In genomic region chr2:66509326-66509811, GRCh38 we compare ENCODE assay signal across 13 cellular contexts.
DNase-seq lines count a peak whose midpoint lies in the region; ATAC-seq and TF ChIP-seq lines count a peak whose summit lies in the region.
"Had no signal": no experiment of that assay in that cellular context is flagged by ENCODE, and none has a peak within 500 bp of the region (broad histone marks: within the 10 kb centered on the region; RNA-seq: fewer than 3 reads in every experiment).

No MANE protein-coding gene starts in this region.

- no peaks in the 10 kb centered on the region for H3K27me3 ChIP-seq in sigmoid colon
- H3K27me3 ChIP-seq in stomach: no peaks in the 10 kb centered on the region
- H3K27me3 ChIP-seq: tibial artery had no signal

- peak overlapping the region; percentile 53 for H3K27ac Mint-ChIP-seq in glutamatergic neuron (ENCODE audit: unreplicated experiment)
- H3K27ac Mint-ChIP-seq: activated CD4-positive, alpha-beta memory T cell treated with anti-CD3 and anti-CD28 coated beads, Interleukin-2, amount 10 ng/mL, durations not matched to agents 7 days and 5 days; IgD-negative memory B cell had no signal

- 77 to 86% methylated on average over 1 of the region's 1 CpG for WGBS in sigmoid colon, 2 donors
- 56 to 90% (median 85%) methylated on average over 1 of the region's 1 CpG for WGBS in stomach, 5 donors

- H3K9me3 ChIP-seq in sigmoid colon: no peaks in the 10 kb centered on the region
- no peaks in the 10 kb centered on the region for H3K9me3 ChIP-seq in stomach
- H3K9me3 ChIP-seq: tibial artery had no signal

- H3K4me1 Mint-ChIP-seq in glutamatergic neuron (ENCODE audit: low read depth, unreplicated experiment): peaks cover 25% of the 10 kb centered on the region
- H3K4me1 Mint-ChIP-seq: activated CD4-positive, alpha-beta memory T cell treated with anti-CD3 and anti-CD28 coated beads, Interleukin-2, amount 10 ng/mL, durations not matched to agents 7 days and 5 days had no signal

- peaks cover 2% of the 10 kb centered on the region for H3K27me3 Mint-ChIP-seq in glutamatergic neuron (ENCODE audit: unreplicated experiment)
- H3K27me3 Mint-ChIP-seq: activated CD4-positive, alpha-beta memory T cell treated with anti-CD3 and anti-CD28 coated beads, Interleukin-2, amount 10 ng/mL, durations not matched to agents 7 days and 5 days had no signal

- H3K9me3 Mint-ChIP-seq in glutamatergic neuron (ENCODE audit: unreplicated experiment): peaks cover 2% of the 10 kb centered on the region
- H3K9me3 Mint-ChIP-seq: activated CD4-positive, alpha-beta memory T cell treated with anti-CD3 and anti-CD28 coated beads, Interleukin-2, amount 10 ng/mL, durations not matched to agents 7 days and 5 days; IgD-negative memory B cell had no signal

- TF ChIP-seq EP300 in sigmoid colon (IDR thresholded peaks at IDR 0.05): no peak
- TF ChIP-seq EP300 in stomach (IDR thresholded peaks at IDR 0.05): no peak

- DNase-seq in DMS79 treated with DMSO at 0.1 percent for 48 hours (lab: John Stamatoyannopoulos, UW): peak; percentile 16
- no peak for DNase-seq in DMS79 (lab: John Stamatoyannopoulos, UW)
- peak; percentile 9 for DNase-seq in T1000 (lab: John Stamatoyannopoulos, UW)
- no peak for DNase-seq in glutamatergic neuron
- no peak for DNase-seq in sigmoid colon
- no peak for DNase-seq in stomach
- DNase-seq in globus pallidus (ENCODE audit: low spot score): no peak
- DNase-seq: activated CD4-positive, alpha-beta memory T cell treated with anti-CD3 and anti-CD28 coated beads, Interleukin-2, amount 10 ng/mL, durations not matched to agents 7 days and 5 days; activated naive CD4-positive, alpha-beta T cell treated with Interleukin-2 at 50 U/mL for 16 hours; tibial artery had no signal

- TF ChIP-seq CTCF in glutamatergic neuron (IDR thresholded peaks at IDR 0.05; ENCODE audit: partially characterized antibody, unreplicated experiment) (no peak), sigmoid colon (IDR thresholded peaks at IDR 0.05) (no peak), stomach (IDR thresholded peaks at IDR 0.05) (no peak)

- intact Hi-C loops in sigmoid colon (cut with DNase I): no loop called here
- intact Hi-C loops in stomach (cut with DNase I; ENCODE audit: low total_unique reads): no loop called here

- no peak for ATAC-seq in GM21423 (IDR thresholded peaks at IDR 0.05; ENCODE audit: unreplicated experiment)

- no peak overlapping the region for H3K4me3 ChIP-seq in sigmoid colon
- no peak overlapping the region for H3K4me3 ChIP-seq in stomach

- H3K27ac ChIP-seq in sigmoid colon: peak overlapping the region; percentile 64 to 80 (median 73)
- H3K27ac ChIP-seq in stomach: peak overlapping the region in 2 of 5 donors; percentile 55 to 63
- H3K27ac ChIP-seq: 22Rv1, tibial artery had no signal

- TF ChIP-seq POLR2A in sigmoid colon (IDR thresholded peaks at IDR 0.05) (no peak), stomach (IDR thresholded peaks at IDR 0.05) (no peak)

- H3K36me3 ChIP-seq in sigmoid colon: peaks cover 0 to 22% (median 0%) of the 10 kb centered on the region in 4 donors
- no peaks in the 10 kb centered on the region for H3K36me3 ChIP-seq in stomach
- H3K36me3 ChIP-seq: tibial artery had no signal

- H3K36me3 Mint-ChIP-seq in glutamatergic neuron (ENCODE audit: unreplicated experiment): no peaks in the 10 kb centered on the region
- H3K36me3 Mint-ChIP-seq: IgD-negative memory B cell had no signal

- H3K4me1 ChIP-seq in sigmoid colon (peaks cover 0 to 91% (median 70%) of the 10 kb centered on the region in 4 donors), stomach (peaks cover 0 to 55% (median 26%) of the 10 kb centered on the region in 4 donors)

- H3K4me3 Mint-ChIP-seq in glutamatergic neuron (ENCODE audit: unreplicated experiment): no peak overlapping the region
- H3K4me3 Mint-ChIP-seq: activated CD4-positive, alpha-beta memory T cell treated with anti-CD3 and anti-CD28 coated beads, Interleukin-2, amount 10 ng/mL, durations not matched to agents 7 days and 5 days; IgD-negative memory B cell had no signal

Comparison
In these comparisons a context has a peak if more than half of its experiments do, and no peak if none do; other contexts are left out.
1. DNase-seq: peak in DMS79 treated with DMSO at 0.1 percent for 48 hours (single experiment) and T1000 (single experiment); none in DMS79 (single experiment), glutamatergic neuron (single experiment), sigmoid colon (single experiment), stomach (single experiment) and globus pallidus (single experiment).